Comparison of ENCODE assay signal across 25 cellular contexts in the genomic region with DNA sequence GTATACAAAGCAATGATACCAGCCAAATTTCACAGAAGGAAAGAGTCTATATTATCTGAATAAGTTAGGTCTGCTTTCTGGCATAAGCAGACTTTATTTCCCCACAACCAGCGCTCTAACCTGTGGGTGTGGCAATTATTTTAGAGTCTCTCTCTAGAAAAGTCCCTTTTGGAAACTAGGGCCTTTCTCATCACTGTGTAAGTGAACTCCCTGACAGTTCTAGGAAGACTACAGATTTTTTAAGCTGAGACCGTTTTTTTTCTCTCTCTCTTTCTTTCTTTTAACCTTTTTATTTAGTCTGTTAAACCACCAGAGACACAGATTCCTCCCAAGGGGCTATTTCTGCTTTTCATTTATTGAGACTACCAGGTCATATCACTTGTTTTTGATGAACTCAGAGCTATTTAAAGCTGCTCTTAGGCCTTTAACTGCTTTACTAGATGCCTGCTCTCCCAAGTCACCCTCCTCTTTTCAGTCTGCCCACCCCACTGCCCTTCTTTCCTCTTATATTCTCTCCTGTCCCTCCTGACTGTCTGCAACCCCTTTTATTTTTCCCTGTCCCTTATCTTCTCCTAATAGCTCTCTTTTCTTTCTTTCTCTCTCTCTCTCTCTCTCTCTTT.
DNase-seq lines count a peak whose midpoint lies in the region; ATAC-seq and TF ChIP-seq lines count a peak whose summit lies in the region.
"Had no signal": no experiment of that assay in that cellular context is flagged by ENCODE, and none has a peak within 500 bp of the region (broad histone marks: within the 10 kb centered on the region; RNA-seq: fewer than 3 reads in every experiment).

No MANE protein-coding gene starts in this region.

- H3K4me1 Mint-ChIP-seq in activated naive CD8-positive, alpha-beta T cell treated with anti-CD3 and anti-CD28 coated beads for 36 hours = no peaks in the 10 kb centered on the region
- H3K4me1 Mint-ChIP-seq in activated naive CD8-positive, alpha-beta T cell treated with anti-CD3 and anti-CD28 coated beads, Interleukin-2, amount 50 U/mL, for 24 hours = peaks cover 6% of the 10 kb centered on the region
- H3K4me1 Mint-ChIP-seq in brain = peaks cover 47% of the 10 kb centered on the region
- peaks cover 4% of the 10 kb centered on the region for H3K4me1 Mint-ChIP-seq in memory B cell
- H3K4me1 Mint-ChIP-seq: activated CD4-positive, alpha-beta T cell treated with anti-CD3 and anti-CD28 coated beads, Interleukin-2, amount 10 ng/mL, durations not matched to agents 24 days and 14 days; activated naive CD4-positive, alpha-beta T cell treated with anti-CD3 and anti-CD28 coated beads, Interleukin-2, amount 10 ng/mL, durations not matched to agents 7 days and 5 days had no signal

- H2AFZ ChIP-seq in smooth muscle cell (ENCODE audit: low read depth) = peak overlapping the region; percentile 50
- H2AFZ ChIP-seq: parathyroid adenoma had no signal

- H3K4me3 ChIP-seq in smooth muscle cell = no peak overlapping the region

- TF ChIP-seq CTCF in brain (conservative IDR thresholded peaks at IDR 0.05) (no peak), smooth muscle cell (IDR thresholded peaks at IDR 0.05; ENCODE audit: borderline replicate concordance, insufficient read depth, poor library complexity, severe bottlenecking) (no peak)

- no peaks in the 10 kb centered on the region for H3K36me3 ChIP-seq in smooth muscle cell (ENCODE audit: low read depth)

- no peaks in the 10 kb centered on the region for H3K79me2 ChIP-seq in smooth muscle cell (ENCODE audit: low read depth)
- H3K79me2 ChIP-seq: parathyroid adenoma had no signal

- DNase-seq in activated naive CD8-positive, alpha-beta T cell treated with anti-CD3 and anti-CD28 coated beads for 36 hours = no peak
- DNase-seq in activated naive CD8-positive, alpha-beta T cell treated with anti-CD3 and anti-CD28 coated beads, Interleukin-2, amount 50 U/mL, for 24 hours = no peak
- DNase-seq in memory B cell (ENCODE audit: low spot score in 2 of 2) (no peak), smooth muscle cell (lab: John Stamatoyannopoulos, UW; ENCODE audit: unreplicated experiment) (no peak), NCI-H2171 treated with DMSO at 0.1 percent for 48 hours (lab: John Stamatoyannopoulos, UW) (no peak)
- DNase-seq: 8988T; activated CD4-positive, alpha-beta T cell treated with anti-CD3 and anti-CD28 coated beads, Interleukin-2, amount 10 ng/mL, durations not matched to agents 24 days and 14 days; activated naive CD4-positive, alpha-beta T cell treated with anti-CD3 and anti-CD28 coated beads, Interleukin-2, amount 10 ng/mL, durations not matched to agents 7 days and 5 days; activated T-cell treated with anti-CD3 and anti-CD28 coated beads, Interleukin-2, amount 50 U/mL, for 72 hours; AML-193; anterior cingulate cortex; central memory CD4-positive, alpha-beta T cell; dermis blood vessel endothelial cell; H7; naive thymus-derived CD4-positive, alpha-beta T cell; NCI-H1092 treated with DMSO at 0.1 percent for 48 hours; NCI-H2029; NCI-H2227 treated with DMSO at 0.1 percent for 48 hours had no signal

- H3K4me3 Mint-ChIP-seq in activated naive CD8-positive, alpha-beta T cell treated with anti-CD3 and anti-CD28 coated beads for 36 hours = no peak overlapping the region
- no peak overlapping the region for H3K4me3 Mint-ChIP-seq in activated naive CD8-positive, alpha-beta T cell treated with anti-CD3 and anti-CD28 coated beads, Interleukin-2, amount 50 U/mL, for 24 hours
- no peak overlapping the region for H3K4me3 Mint-ChIP-seq in brain
- H3K4me3 Mint-ChIP-seq in memory B cell = no peak overlapping the region
- H3K4me3 Mint-ChIP-seq: activated CD4-positive, alpha-beta T cell treated with anti-CD3 and anti-CD28 coated beads, Interleukin-2, amount 10 ng/mL, durations not matched to agents 24 days and 14 days; activated naive CD4-positive, alpha-beta T cell treated with anti-CD3 and anti-CD28 coated beads, Interleukin-2, amount 10 ng/mL, durations not matched to agents 7 days and 5 days; activated T-cell treated with anti-CD3 and anti-CD28 coated beads, Interleukin-2, amount 50 U/mL, for 72 hours; naive thymus-derived CD4-positive, alpha-beta T cell; type B pancreatic cell had no signal

- peaks cover 6% of the 10 kb centered on the region for H3K27me3 Mint-ChIP-seq in activated naive CD8-positive, alpha-beta T cell treated with anti-CD3 and anti-CD28 coated beads for 36 hours
- peaks cover 2% of the 10 kb centered on the region for H3K27me3 Mint-ChIP-seq in activated naive CD8-positive, alpha-beta T cell treated with anti-CD3 and anti-CD28 coated beads, Interleukin-2, amount 50 U/mL, for 24 hours
- H3K27me3 Mint-ChIP-seq in brain = no peaks in the 10 kb centered on the region
- H3K27me3 Mint-ChIP-seq in memory B cell = peaks cover 2% of the 10 kb centered on the region
- H3K27me3 Mint-ChIP-seq: activated CD4-positive, alpha-beta T cell treated with anti-CD3 and anti-CD28 coated beads, Interleukin-2, amount 10 ng/mL, durations not matched to agents 24 days and 14 days; type B pancreatic cell had no signal

- H3K27me3 ChIP-seq in smooth muscle cell (ENCODE audit: low read depth) = no peaks in the 10 kb centered on the region

- no peaks in the 10 kb centered on the region for H3K9me3 Mint-ChIP-seq in activated naive CD8-positive, alpha-beta T cell treated with anti-CD3 and anti-CD28 coated beads for 36 hours
- no peaks in the 10 kb centered on the region for H3K9me3 Mint-ChIP-seq in activated naive CD8-positive, alpha-beta T cell treated with anti-CD3 and anti-CD28 coated beads, Interleukin-2, amount 50 U/mL, for 24 hours
- H3K9me3 Mint-ChIP-seq in brain (peaks cover 0 to 2% (median 0%) of the 10 kb centered on the region in 5 experiments), memory B cell (no peaks in the 10 kb centered on the region)
- H3K9me3 Mint-ChIP-seq: activated CD4-positive, alpha-beta T cell treated with anti-CD3 and anti-CD28 coated beads, Interleukin-2, amount 10 ng/mL, durations not matched to agents 24 days and 14 days; activated naive CD4-positive, alpha-beta T cell treated with anti-CD3 and anti-CD28 coated beads, Interleukin-2, amount 10 ng/mL, durations not matched to agents 7 days and 5 days; activated T-cell treated with anti-CD3 and anti-CD28 coated beads, Interleukin-2, amount 50 U/mL, for 72 hours; type B pancreatic cell had no signal

- no peaks in the 10 kb centered on the region for H3K9me3 ChIP-seq in smooth muscle cell (replicated peaks; ENCODE audit: low read depth)

- 48% methylated on average over 2 of the region's 2 CpGs for WGBS in smooth muscle cell (ENCODE audit: low lambda C conversion rate)

- H3F3A ChIP-seq in smooth muscle cell (ENCODE audit: low read depth) = peaks cover 28% of the 10 kb centered on the region

- H3K4me1 ChIP-seq in smooth muscle cell (ENCODE audit: low read depth) = peaks cover 11% of the 10 kb centered on the region
- H3K4me1 ChIP-seq: parathyroid adenoma had no signal

- H3K27ac Mint-ChIP-seq in activated naive CD8-positive, alpha-beta T cell treated with anti-CD3 and anti-CD28 coated beads for 36 hours = peak overlapping the region; percentile 63
- no peak overlapping the region for H3K27ac Mint-ChIP-seq in activated naive CD8-positive, alpha-beta T cell treated with anti-CD3 and anti-CD28 coated beads, Interleukin-2, amount 50 U/mL, for 24 hours
- peak overlapping the region in 4 of 5 experiments; percentile 5 to 90 (median 42) for H3K27ac Mint-ChIP-seq in brain
- H3K27ac Mint-ChIP-seq in memory B cell = peak overlapping the region; percentile 0
- H3K27ac Mint-ChIP-seq: activated CD4-positive, alpha-beta T cell treated with anti-CD3 and anti-CD28 coated beads, Interleukin-2, amount 10 ng/mL, durations not matched to agents 24 days and 14 days; activated naive CD4-positive, alpha-beta T cell treated with anti-CD3 and anti-CD28 coated beads, Interleukin-2, amount 10 ng/mL, durations not matched to agents 7 days and 5 days; activated T-cell treated with anti-CD3 and anti-CD28 coated beads, Interleukin-2, amount 50 U/mL, for 72 hours; type B pancreatic cell had no signal

- no peaks in the 10 kb centered on the region for H3K36me3 Mint-ChIP-seq in activated naive CD8-positive, alpha-beta T cell treated with anti-CD3 and anti-CD28 coated beads for 36 hours
- no peaks in the 10 kb centered on the region for H3K36me3 Mint-ChIP-seq in activated naive CD8-positive, alpha-beta T cell treated with anti-CD3 and anti-CD28 coated beads, Interleukin-2, amount 50 U/mL, for 24 hours (ENCODE audit: low read depth)
- H3K36me3 Mint-ChIP-seq in brain (no peaks in the 10 kb centered on the region), memory B cell (no peaks in the 10 kb centered on the region)
- H3K36me3 Mint-ChIP-seq: activated naive CD4-positive, alpha-beta T cell treated with anti-CD3 and anti-CD28 coated beads, Interleukin-2, amount 10 ng/mL, durations not matched to agents 7 days and 5 days; naive thymus-derived CD4-positive, alpha-beta T cell; type B pancreatic cell had no signal

- peak overlapping the region; percentile 45 for H3K4me2 ChIP-seq in smooth muscle cell

- H4K20me1 ChIP-seq in smooth muscle cell (ENCODE audit: low read depth) = no peaks in the 10 kb centered on the region

- ATAC-seq in activated naive CD8-positive, alpha-beta T cell treated with anti-CD3 and anti-CD28 coated beads, Interleukin-2, amount 50 U/mL, for 24 hours = no peak
- ATAC-seq in memory B cell (ENCODE audit: low read depth) = no peak
- no peak for ATAC-seq in GM19328 (IDR thresholded peaks at IDR 0.05; ENCODE audit: unreplicated experiment)
- ATAC-seq in HG03521 (IDR thresholded peaks at IDR 0.05; ENCODE audit: unreplicated experiment) = no peak
- ATAC-seq: activated T-cell treated with anti-CD3 and anti-CD28 coated beads, Interleukin-2, amount 50 U/mL, for 72 hours; naive thymus-derived CD4-positive, alpha-beta T cell; sciatic nerve; SK-N-SH treated with all-trans-retinoic acid at 6 μM for 48 hours had no signal

- peak overlapping the region; percentile 51 for H3K9ac ChIP-seq in smooth muscle cell (ENCODE audit: low read depth)
- H3K9ac ChIP-seq: parathyroid adenoma had no signal

- H3K27ac ChIP-seq in smooth muscle cell (ENCODE audit: low read depth) = peak overlapping the region; percentile 87
- H3K27ac ChIP-seq: parathyroid adenoma had no signal
